In the genomic region with DNA sequence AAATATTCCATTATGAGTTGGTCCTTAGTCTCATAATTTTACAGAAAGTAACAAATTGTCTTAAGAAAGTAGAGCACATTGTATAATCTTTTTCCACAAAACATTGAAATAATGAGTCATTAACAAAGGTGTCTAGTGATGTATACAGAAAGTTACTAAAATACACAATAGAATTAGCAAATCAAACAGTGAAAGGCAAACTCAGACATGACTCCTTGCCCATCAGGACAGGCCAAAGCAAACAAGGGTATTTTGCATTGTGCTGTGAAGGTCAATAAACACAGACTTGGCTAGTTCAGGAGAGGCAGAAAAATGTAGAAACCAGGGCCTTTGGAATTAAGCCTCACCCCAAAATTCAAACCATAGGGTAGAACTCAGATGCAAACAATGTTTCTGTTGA, we compare ENCODE assay signal across 14 cellular contexts.
"Had no signal": no experiment of that assay in that cellular context is flagged by ENCODE, and none has a peak within 500 bp of the region (broad histone marks: within the 10 kb centered on the region; RNA-seq: fewer than 3 reads in every experiment).

No MANE protein-coding gene starts in this region.

- ATAC-seq: activated CD8-positive, alpha-beta memory T cell treated with anti-CD3 and anti-CD28 coated beads, Interleukin-2, amount 10 ng/mL, durations not matched to agents 7 days and 5 days; body of pancreas had no signal

- H3K4me2 ChIP-seq: hepatocyte had no signal

- H3K4me3 ChIP-seq: body of pancreas, hepatocyte, testis had no signal

- H3K9me3 ChIP-seq: body of pancreas, testis had no signal

- H2AFZ ChIP-seq: hepatocyte had no signal

- H3K27me3 ChIP-seq: body of pancreas, hepatocyte, testis had no signal

- DNase-seq: activated CD4-positive, alpha-beta T cell treated with anti-CD3 and anti-CD28 coated beads, Interleukin-2, amount 50 U/mL, for 48 hours; activated CD4-positive, CD25-positive, alpha-beta regulatory T cell treated with anti-CD3 and anti-CD28 coated beads, Interleukin-2, amount 50 U/mL, for 72 hours; activated CD8-positive, alpha-beta memory T cell treated with anti-CD3 and anti-CD28 coated beads, Interleukin-2, amount 10 ng/mL, durations not matched to agents 7 days and 5 days; activated effector memory CD4-positive, alpha-beta T cell treated with Interleukin-2 at 50 U/mL for 16 hours; activated T-cell treated with anti-CD3 and anti-CD28 coated beads, Interleukin-2, amount 50 U/mL, for 24 hours; amniotic stem cell; body of pancreas; cerebellar nuclear complex; dermis blood vessel endothelial cell; kidney; stimulated activated CD4-positive, alpha-beta T cell treated with anti-CD3 and anti-CD28 coated beads, Interleukin-4, amount 100 ng/mL, for 1 hour; stimulated activated CD8-positive, alpha-beta memory T cell treated with anti-CD3 and anti-CD28 coated beads, Interleukin-4, amount 100 ng/mL, for 48 hours; testis had no signal

- H3K79me2 ChIP-seq: hepatocyte had no signal

- H3K27ac ChIP-seq: body of pancreas, hepatocyte, testis had no signal

- H3K4me1 ChIP-seq: body of pancreas, testis had no signal
